Comparison of ENCODE assay signal across 1 cellular context in the genomic region with DNA sequence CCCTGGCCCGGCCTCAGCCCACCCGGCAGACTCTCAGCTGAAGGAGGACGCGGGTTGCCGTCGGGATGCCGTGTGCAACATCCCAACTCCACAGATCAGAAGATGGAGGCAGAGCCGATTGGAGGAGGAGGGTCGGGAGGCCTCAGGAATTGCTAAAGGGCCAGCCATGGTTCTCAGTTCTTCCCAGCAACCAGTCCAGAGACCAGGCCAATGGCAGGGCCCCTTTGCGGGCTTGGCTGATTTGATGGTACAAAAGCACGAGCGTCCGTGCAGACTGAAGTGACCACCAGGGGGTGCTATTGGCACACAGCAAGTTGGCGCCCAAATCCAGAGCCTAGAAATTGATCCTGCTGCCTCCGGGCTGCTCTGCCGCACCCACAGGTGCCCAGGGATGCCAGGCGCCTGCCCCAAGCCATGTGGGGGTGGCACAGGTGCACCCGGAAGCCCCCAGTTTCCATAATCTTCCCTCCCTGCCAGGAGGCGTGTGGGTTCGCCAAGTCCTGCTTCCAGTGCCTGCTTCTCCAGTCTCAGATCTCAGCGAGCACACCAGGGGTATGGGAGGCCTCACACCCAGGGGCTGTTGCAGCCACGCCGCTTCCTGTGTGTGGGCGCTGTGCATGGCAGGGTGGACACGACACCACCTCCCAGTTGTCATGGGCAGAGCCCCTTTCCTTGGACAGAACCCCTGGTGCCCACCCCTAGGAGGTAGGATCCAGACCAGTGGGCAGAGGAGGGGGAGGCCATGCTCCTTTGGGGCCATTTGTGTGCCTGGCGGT.
TF ChIP-seq lines count a peak whose summit lies in the region.

No MANE protein-coding gene starts in this region.

TF ChIP-seq in H1, 55 proteins besides CTCF, POLR2A, EP300 and RAD21:
- TF ChIP-seq KDM4A (IDR thresholded peaks at IDR 0.05; ENCODE audit: low read depth, low read length, severe bottlenecking) (no peak), FOSL1 (IDR thresholded peaks at IDR 0.05; ENCODE audit: insufficient read depth, low read depth, low read length) (no peak), SUZ12 (IDR thresholded peaks at IDR 0.05; ENCODE audit: low read length) (no peak), RFX5 (IDR thresholded peaks at IDR 0.05; ENCODE audit: borderline replicate concordance, low read depth, low read length) (peak; percentile 94), YY1 (IDR thresholded peaks at IDR 0.05; ENCODE audit: low read depth, low read length) (peak; percentile 72; the same call in 1 of the 2 replicates), SIN3A (conservative IDR thresholded peaks at IDR 0.05 in 1 of 2, IDR thresholded peaks at IDR 0.05 in 1 of 2; ENCODE audit: low read depth in 1 of 2, low read length in 2 of 2) (0 out of 4 replicates have a peak, but pooled peaks of 1 of the 2 experiments have one; percentile 26), GABPA (IDR thresholded peaks at IDR 0.05; ENCODE audit: borderline replicate concordance, insufficient read depth, low read length) (peak; percentile 77; the same call in 1 of the 2 replicates), JUN (IDR thresholded peaks at IDR 0.05; ENCODE audit: low read depth, low read length) (no peak), SP2 (IDR thresholded peaks at IDR 0.05; ENCODE audit: low read length) (no peak)
- TF ChIP-seq, protein P1, sequence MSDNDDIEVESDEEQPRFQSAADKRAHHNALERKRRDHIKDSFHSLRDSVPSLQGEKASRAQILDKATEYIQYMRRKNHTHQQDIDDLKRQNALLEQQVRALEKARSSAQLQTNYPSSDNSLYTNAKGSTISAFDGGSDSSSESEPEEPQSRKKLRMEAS (IDR thresholded peaks at IDR 0.05): peak; percentile 65; the same call in 1 of the 2 replicates
